Comparison of ENCODE assay signal across 12 cellular contexts in the genomic region with DNA sequence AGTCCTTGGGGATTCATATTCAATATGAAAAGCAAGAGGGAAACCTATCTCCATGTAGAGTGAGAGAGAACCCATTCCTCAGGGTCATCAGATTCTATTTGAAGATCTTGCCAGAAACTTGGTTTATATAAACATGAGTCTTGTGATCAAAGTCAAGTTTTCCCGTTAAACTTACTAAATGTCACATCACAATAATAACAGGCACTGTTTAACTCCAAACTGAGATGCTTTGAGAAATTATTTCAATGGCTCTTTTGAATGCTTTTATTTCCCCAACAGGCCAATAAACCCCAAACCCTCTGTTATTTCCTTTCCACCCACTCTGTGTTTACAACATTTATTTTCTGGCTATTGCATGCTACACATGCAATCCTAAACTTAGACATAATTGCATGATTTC. TPM values are rescaled to one million over a fixed set of nuclear protein-coding genes. Genes with fewer than 3 reads are reported as not detected.
"Had no signal": no experiment of that assay in that cellular context is flagged by ENCODE, and none has a peak within 500 bp of the region (broad histone marks: within the 10 kb centered on the region; RNA-seq: fewer than 3 reads in every experiment).

No MANE protein-coding gene starts in this region.

- H3K4me1 Mint-ChIP-seq: IgD-negative memory B cell had no signal

- H3K27ac Mint-ChIP-seq: HFFc6, IgD-negative memory B cell had no signal

- H3K4me1 ChIP-seq: HAP-1 had no signal

- H2AFZ ChIP-seq: GM23248 had no signal

- H3K27ac ChIP-seq: GM23248, HL-60 had no signal

- H3K9ac ChIP-seq: GM23248 had no signal

- H3K9me3 Mint-ChIP-seq: IgD-negative memory B cell had no signal

- H3K4me3 Mint-ChIP-seq: HFFc6, IgD-negative memory B cell had no signal

- DNase-seq: GM23248, GOT3, H7, HFFc6, KBM-7 had no signal

- H3K36me3 Mint-ChIP-seq: IgD-negative memory B cell had no signal

- H3K4me3 ChIP-seq: GM23248, HAP-1 had no signal

- FAIRE-seq: HepG2 had no signal

- H3K36me3 ChIP-seq: HAP-1 had no signal

- ATAC-seq: HCT116, HepG2 had no signal

RNA-seq across cellular contexts. Expression of a gene that starts 31.2 kb away (rescaled TPM):
- total RNA-seq: GM23248, H4, H7, HepG2, HFFc6, HT1080 had no signal
- polyA plus RNA-seq: GM23248, HepG2, IgD-negative memory B cell had no signal

RNA-seq across cellular contexts. Expression of a gene that starts 45.6 kb away (rescaled TPM):
- total RNA-seq: HepG2, HT1080 had no signal
- polyA plus RNA-seq: IgD-negative memory B cell had no signal
